8 cellular contexts compared by ENCODE assay signal in the genomic region with DNA sequence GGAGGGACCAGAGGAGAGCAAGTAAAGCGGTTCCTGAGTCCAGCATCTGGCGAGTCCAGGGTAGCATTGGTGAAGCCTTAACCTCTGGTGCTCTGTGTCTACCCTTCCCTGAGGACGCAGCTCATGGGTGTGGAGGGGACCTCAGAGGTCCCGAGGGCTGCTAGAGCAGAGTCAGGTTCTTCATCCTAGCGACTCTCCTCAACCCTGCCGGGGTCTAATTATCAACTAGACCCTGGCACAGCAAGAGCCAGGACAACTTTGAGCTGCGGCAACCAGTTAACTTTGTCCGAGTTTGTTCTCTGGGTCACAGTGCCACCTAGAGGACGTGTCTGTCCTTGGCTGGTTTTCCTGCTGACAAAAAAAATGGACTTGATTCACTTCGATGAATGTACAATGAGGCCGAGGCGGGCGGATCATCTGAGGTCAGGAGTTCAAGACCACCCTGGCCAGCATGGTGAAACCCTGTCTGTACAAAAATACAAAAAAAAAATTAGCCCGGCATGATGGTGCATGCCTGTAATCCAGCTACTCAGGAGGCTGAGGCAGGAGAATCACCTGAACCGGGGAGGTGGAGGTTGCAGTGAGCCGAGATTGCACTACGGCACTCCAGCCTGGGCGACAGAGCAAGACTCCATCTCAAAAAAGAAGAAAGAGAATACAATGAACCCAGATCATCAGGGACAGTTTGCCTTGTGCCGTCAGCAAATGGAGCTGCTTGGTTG. TPM values are rescaled to one million over a fixed set of nuclear protein-coding genes. Genes with fewer than 3 reads are reported as not detected.
DNase-seq lines count a peak whose midpoint lies in the region; ATAC-seq and TF ChIP-seq lines count a peak whose summit lies in the region.

No MANE protein-coding gene starts in this region.

- no peak overlapping the region for H2AFZ ChIP-seq in DND-41 (ENCODE audit: low read depth, low read length)

- H3K9ac ChIP-seq in DND-41 (ENCODE audit: low read depth, low read length), result no peak overlapping the region

- H3K9me3 ChIP-seq in DND-41 (ENCODE audit: insufficient read depth, low read length, severe bottlenecking), result no peaks in the 10 kb centered on the region
- H3K9me3 ChIP-seq in KOPT-K1 (ENCODE audit: insufficient read depth, low read length, poor library complexity, severe bottlenecking), result no peaks in the 10 kb centered on the region

- H3K4me2 ChIP-seq in DND-41 (ENCODE audit: insufficient read depth, low read length), result no peak overlapping the region

- H3K4me1 Mint-ChIP-seq in activated T-helper 17 cell treated with anti-CD3 and anti-CD28 coated beads, Interleukin-2, amount 50 U/mL, for 72 hours, result peaks cover 25% of the 10 kb centered on the region
- peaks cover 51% of the 10 kb centered on the region for H3K4me1 Mint-ChIP-seq in nephron
- peaks cover 37 to 47% of the 10 kb centered on the region in 2 donors for H3K4me1 Mint-ChIP-seq in stimulated activated naive B cell treated with anti-CD40 and anti-IgM and Interleukin-4, amounts not matched to agents 10 μg/mL and 1 μg/mL and 100 μg/mL, for 72 hours

- H3K27me3 Mint-ChIP-seq in activated T-helper 17 cell treated with anti-CD3 and anti-CD28 coated beads, Interleukin-2, amount 50 U/mL, for 72 hours, result no peaks in the 10 kb centered on the region
- no peaks in the 10 kb centered on the region for H3K27me3 Mint-ChIP-seq in nephron (ENCODE audit: low read depth)
- H3K27me3 Mint-ChIP-seq in stimulated activated naive B cell treated with anti-CD40 and anti-IgM and Interleukin-4, amounts not matched to agents 10 μg/mL and 1 μg/mL and 100 μg/mL, for 72 hours, result no peaks in the 10 kb centered on the region

- no peaks in the 10 kb centered on the region for H3K9me3 Mint-ChIP-seq in activated T-helper 17 cell treated with anti-CD3 and anti-CD28 coated beads, Interleukin-2, amount 50 U/mL, for 72 hours
- no peaks in the 10 kb centered on the region for H3K9me3 Mint-ChIP-seq in nephron
- H3K9me3 Mint-ChIP-seq in stimulated activated naive B cell treated with anti-CD40 and anti-IgM and Interleukin-4, amounts not matched to agents 10 μg/mL and 1 μg/mL and 100 μg/mL, for 72 hours, result no peaks in the 10 kb centered on the region

- no peaks in the 10 kb centered on the region for H3K27me3 ChIP-seq in DND-41 (ENCODE audit: insufficient read depth, low read length, poor library complexity)

- ATAC-seq in DND-41 (ENCODE audit: insufficient read depth, low read depth) (peak; percentile 56), GM19035 (IDR thresholded peaks at IDR 0.05; ENCODE audit: unreplicated experiment) (no peak)
- ATAC-seq in activated T-helper 17 cell treated with anti-CD3 and anti-CD28 coated beads, Interleukin-2, amount 50 U/mL, for 72 hours (replicated peaks), result peak; percentile 15
- peak; percentile 50 to 65 for ATAC-seq in stimulated activated naive B cell treated with anti-CD40 and anti-IgM and Interleukin-4, amounts not matched to agents 10 μg/mL and 1 μg/mL and 100 μg/mL, for 72 hours (replicated peaks)

- peaks cover 43% of the 10 kb centered on the region for H3K36me3 Mint-ChIP-seq in activated T-helper 17 cell treated with anti-CD3 and anti-CD28 coated beads, Interleukin-2, amount 50 U/mL, for 72 hours (ENCODE audit: low read depth)
- peaks cover 9% of the 10 kb centered on the region for H3K36me3 Mint-ChIP-seq in nephron (ENCODE audit: low read depth)
- peaks cover 30 to 36% of the 10 kb centered on the region in 2 donors for H3K36me3 Mint-ChIP-seq in stimulated activated naive B cell treated with anti-CD40 and anti-IgM and Interleukin-4, amounts not matched to agents 10 μg/mL and 1 μg/mL and 100 μg/mL, for 72 hours

- peaks cover 83% of the 10 kb centered on the region for H3K79me2 ChIP-seq in DND-41 (ENCODE audit: insufficient read depth, low read length)

- H4K20me1 ChIP-seq in DND-41 (ENCODE audit: insufficient read depth, low read length), result peaks cover 82% of the 10 kb centered on the region

- H3K27ac ChIP-seq in DND-41 (ENCODE audit: low read length) (0 out of 2 replicates have a peak overlapping the region, but pooled peaks have one; percentile 28), KOPT-K1 (ENCODE audit: low read depth, low read length, poor library complexity, severe bottlenecking) (peak overlapping the region; percentile 70)

- H3K36me3 ChIP-seq in DND-41 (ENCODE audit: insufficient read depth, low read length), result peaks cover 73% of the 10 kb centered on the region
- H3K36me3 ChIP-seq in KOPT-K1 (ENCODE audit: insufficient read depth, low read length), result peaks cover 63% of the 10 kb centered on the region

- H3K4me3 Mint-ChIP-seq in activated T-helper 17 cell treated with anti-CD3 and anti-CD28 coated beads, Interleukin-2, amount 50 U/mL, for 72 hours, result peak overlapping the region; percentile 70
- H3K4me3 Mint-ChIP-seq in nephron, result peak overlapping the region in 1 of 3 experiments; percentile 54
- no peak overlapping the region for H3K4me3 Mint-ChIP-seq in stimulated activated naive B cell treated with anti-CD40 and anti-IgM and Interleukin-4, amounts not matched to agents 10 μg/mL and 1 μg/mL and 100 μg/mL, for 72 hours

- DNase-seq in DND-41, result peak; percentile 76
- DNase-seq in RPMI8226, result peak; percentile 78
- peak; percentile 86 for DNase-seq in fibroblast of mammary gland (ENCODE audit: low read depth)
- peak; percentile 67 for DNase-seq in stimulated activated naive B cell treated with anti-CD40 and anti-IgM and Interleukin-4, amounts not matched to agents 10 μg/mL and 1 μg/mL and 100 μg/mL, for 72 hours

- H3K27ac Mint-ChIP-seq in activated T-helper 17 cell treated with anti-CD3 and anti-CD28 coated beads, Interleukin-2, amount 50 U/mL, for 72 hours, result peak overlapping the region; percentile 96
- H3K27ac Mint-ChIP-seq in nephron, result peak overlapping the region; percentile 98 to 99 (median 99)
- peak overlapping the region; percentile 92 for H3K27ac Mint-ChIP-seq in stimulated activated naive B cell treated with anti-CD40 and anti-IgM and Interleukin-4, amounts not matched to agents 10 μg/mL and 1 μg/mL and 100 μg/mL, for 72 hours

- H3K4me3 ChIP-seq in DND-41 (ENCODE audit: low read depth in 1 of 2, low read length in 2 of 2) (no peak overlapping the region), fibroblast of mammary gland (ENCODE audit: control insufficient read depth, low read depth, low read length) (no peak overlapping the region)

- peak; percentile 84 for TF ChIP-seq CTCF in DND-41 (IDR thresholded peaks at IDR 0.05; ENCODE audit: borderline replicate concordance, extremely low read depth, low read length, poor library complexity, severe bottlenecking)
- peak; percentile 83 for TF ChIP-seq CTCF in fibroblast of mammary gland (conservative IDR thresholded peaks at IDR 0.05; ENCODE audit: control insufficient read depth, insufficient read depth, low read depth, low read length)
- peak; percentile 72 to 84 (median 83) for TF ChIP-seq CTCF in nephron (IDR thresholded peaks at IDR 0.05; ENCODE audit: unreplicated experiment in 3 of 3)

- peaks cover 27% of the 10 kb centered on the region for H3K4me1 ChIP-seq in DND-41 (ENCODE audit: insufficient read depth, low read length)

RNA-seq across cellular contexts. Expression of gene TSSK6, which starts 24.9 kb away (rescaled TPM):
- 1 to 10 TPM; 4.1 to 4.5 TPM for total RNA-seq in activated T-helper 17 cell treated with anti-CD3 and anti-CD28 coated beads, Interleukin-2, amount 50 U/mL, for 72 hours

RNA-seq across cellular contexts. Expression of gene NDUFA13, which starts 25.6 kb away (rescaled TPM):
- total RNA-seq in activated T-helper 17 cell treated with anti-CD3 and anti-CD28 coated beads, Interleukin-2, amount 50 U/mL, for 72 hours, result 100 to 1,000 TPM; 276 to 397 TPM

RNA-seq across cellular contexts. Expression of gene YJEFN3, which starts 38.3 kb away (rescaled TPM):
- total RNA-seq in activated T-helper 17 cell treated with anti-CD3 and anti-CD28 coated beads, Interleukin-2, amount 50 U/mL, for 72 hours, result 10 to 100 TPM in 1 of 2 donors, 1 to 10 TPM in 1; 6.7 to 10.3 TPM

RNA-seq across cellular contexts. Expression of gene CILP2, which starts 47.7 kb away (rescaled TPM):
- under 1 TPM; 0.26 to 0.97 TPM for total RNA-seq in activated T-helper 17 cell treated with anti-CD3 and anti-CD28 coated beads, Interleukin-2, amount 50 U/mL, for 72 hours
